28 cellular contexts compared by ENCODE assay signal in the genomic region with DNA sequence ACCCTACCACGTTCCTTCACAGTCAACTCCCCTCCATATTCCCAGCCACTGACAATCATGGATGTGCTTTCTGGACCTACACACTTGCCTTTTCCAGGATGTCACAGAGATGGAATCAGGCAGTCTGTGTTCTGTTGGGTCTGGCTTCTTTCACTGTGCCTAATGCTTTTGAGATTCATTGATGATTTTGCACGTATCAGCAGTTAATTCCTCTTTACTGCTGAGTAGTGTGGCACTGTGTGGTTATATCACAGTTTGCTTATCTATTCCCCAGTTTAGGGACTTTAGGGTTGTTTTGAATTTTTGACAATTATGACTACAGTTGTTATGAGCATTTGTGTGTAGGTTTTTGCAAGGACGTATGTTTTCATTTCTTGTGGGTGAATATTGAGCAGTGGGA.
"Had no signal": no experiment of that assay in that cellular context is flagged by ENCODE, and none has a peak within 500 bp of the region (broad histone marks: within the 10 kb centered on the region; RNA-seq: fewer than 3 reads in every experiment).

No MANE protein-coding gene starts in this region.

- H3K4me1 ChIP-seq: ascending aorta had no signal

- H3K4me3 ChIP-seq: ascending aorta had no signal

- H3K27ac ChIP-seq: ascending aorta, VCaP had no signal

- H3K36me3 ChIP-seq: ascending aorta had no signal

- FAIRE-seq: TTC549 had no signal

- ATAC-seq: activated CD4-positive, alpha-beta T cell treated with anti-CD3 and anti-CD28 coated beads for 36 hours; activated CD8-positive, alpha-beta memory T cell treated with anti-CD3 and anti-CD28 coated beads, Interleukin-2, amount 10 ng/mL, durations not matched to agents 7 days and 5 days; activated CD8-positive, alpha-beta T cell treated with anti-CD3 and anti-CD28 coated beads, Interleukin-2, amount 10 ng/mL, durations not matched to agents 7 days and 5 days; activated naive CD8-positive, alpha-beta T cell treated with anti-CD3 and anti-CD28 coated beads, Interleukin-2, amount 50 U/mL, for 24 hours; T-cell; T-helper 17 cell had no signal

- H3K9me3 ChIP-seq: ascending aorta had no signal

- DNase-seq: activated B cell treated with CpG ODN at 0.5 μM for 24 hours; activated CD4-positive, alpha-beta memory T cell treated with anti-CD3 and anti-CD28 coated beads, Interleukin-2, amount 10 ng/mL, durations not matched to agents 7 days and 5 days; activated CD4-positive, alpha-beta T cell treated with anti-CD3 and anti-CD28 coated beads for 36 hours; activated CD4-positive, alpha-beta T cell treated with anti-CD3 and anti-CD28 coated beads for 48 hours; activated CD4-positive, alpha-beta T cell treated with anti-CD3 and anti-CD28 coated beads, Interleukin-2, amount 10 ng/mL, durations not matched to agents 7 days and 5 days; activated CD4-positive, alpha-beta T cell treated with anti-CD3 and anti-CD28 coated beads, Interleukin-2, amount 50 U/mL, for 48 hours; activated CD4-positive, CD25-positive, alpha-beta regulatory T cell treated with anti-CD3 and anti-CD28 coated beads, Interleukin-2, amount 50 U/mL, for 72 hours; activated CD8-positive, alpha-beta memory T cell treated with anti-CD3 and anti-CD28 coated beads for 24 hours; activated CD8-positive, alpha-beta memory T cell treated with anti-CD3 and anti-CD28 coated beads, Interleukin-2, amount 10 ng/mL, durations not matched to agents 7 days and 5 days; activated CD8-positive, alpha-beta memory T cell treated with anti-CD3 and anti-CD28 coated beads, Interleukin-2, amount 50 U/mL, for 48 hours; activated CD8-positive, alpha-beta T cell treated with anti-CD3 and anti-CD28 coated beads, Interleukin-2, amount 10 ng/mL, durations not matched to agents 7 days and 5 days; activated effector memory CD4-positive, alpha-beta T cell treated with Interleukin-2 at 50 U/mL for 16 hours; activated gamma-delta T cell; activated naive CD4-positive, alpha-beta T cell treated with anti-CD3 and anti-CD28 coated beads, Interleukin-2, amount 10 ng/mL, durations not matched to agents 7 days and 5 days; activated naive CD4-positive, alpha-beta T cell treated with Interleukin-2 at 50 U/mL for 16 hours; activated naive CD8-positive, alpha-beta T cell treated with anti-CD3 and anti-CD28 coated beads, Interleukin-2, amount 10 ng/mL, durations not matched to agents 7 days and 5 days; activated naive CD8-positive, alpha-beta T cell treated with anti-CD3 and anti-CD28 coated beads, Interleukin-2, amount 50 U/mL, for 24 hours; activated T-cell treated with anti-CD3 and anti-CD28 coated beads, Interleukin-2, amount 50 U/mL, for 24 hours; activated T-cell treated with anti-CD3 and anti-CD28 coated beads, Interleukin-2, amount 50 U/mL, for 48 hours; amygdala; anterior cingulate cortex; central memory CD4-positive, alpha-beta T cell; T-cell; T-helper 17 cell; T1000 had no signal

- H3K27me3 ChIP-seq: ascending aorta had no signal
